In genomic region chr10:11205026-11205772, GRCh38 we compare ENCODE assay signal across 10 cellular contexts.
DNase-seq lines count a peak whose midpoint lies in the region; ATAC-seq and TF ChIP-seq lines count a peak whose summit lies in the region.
"Had no signal": no experiment of that assay in that cellular context is flagged by ENCODE, and none has a peak within 500 bp of the region (broad histone marks: within the 10 kb centered on the region; RNA-seq: fewer than 3 reads in every experiment).

No MANE protein-coding gene starts in this region.

- H3K36me3 Mint-ChIP-seq in activated naive CD4-positive, alpha-beta T cell treated with anti-CD3 and anti-CD28 coated beads for 36 hours (ENCODE audit: low read depth) = peaks cover 68% of the 10 kb centered on the region
- peaks cover 82 to 92% of the 10 kb centered on the region in 2 donors for H3K36me3 Mint-ChIP-seq in stimulated activated naive B cell treated with anti-CD40 and anti-IgM and Interleukin-4, amounts not matched to agents 10 μg/mL and 1 μg/mL and 100 μg/mL, for 72 hours

- no peaks in the 10 kb centered on the region for H3K27me3 ChIP-seq in aorta (ENCODE audit: control insufficient read depth in 1 of 2, insufficient read depth in 2 of 2, low read length in 1 of 2)

- no peak overlapping the region for H3K4me3 Mint-ChIP-seq in activated naive CD4-positive, alpha-beta T cell treated with anti-CD3 and anti-CD28 coated beads for 36 hours
- H3K4me3 Mint-ChIP-seq in stimulated activated naive B cell treated with anti-CD40 and anti-IgM and Interleukin-4, amounts not matched to agents 10 μg/mL and 1 μg/mL and 100 μg/mL, for 72 hours = peak overlapping the region in 1 of 2 donors; percentile 41

- peaks cover 11% of the 10 kb centered on the region for H3K9me3 Mint-ChIP-seq in activated naive CD4-positive, alpha-beta T cell treated with anti-CD3 and anti-CD28 coated beads for 36 hours
- H3K9me3 Mint-ChIP-seq in stimulated activated naive B cell treated with anti-CD40 and anti-IgM and Interleukin-4, amounts not matched to agents 10 μg/mL and 1 μg/mL and 100 μg/mL, for 72 hours = peaks cover 0 to 4% of the 10 kb centered on the region in 2 donors

- WGBS in aorta, 2 donors = 93 to 95% methylated on average over 13 of the region's 13 CpGs
- 92% methylated on average over 13 of the region's 13 CpGs for WGBS in lower leg skin, 2 donors

- H3K4me1 Mint-ChIP-seq in activated naive CD4-positive, alpha-beta T cell treated with anti-CD3 and anti-CD28 coated beads for 36 hours (ENCODE audit: low read depth) = peaks cover 98% of the 10 kb centered on the region
- H3K4me1 Mint-ChIP-seq in stimulated activated naive B cell treated with anti-CD40 and anti-IgM and Interleukin-4, amounts not matched to agents 10 μg/mL and 1 μg/mL and 100 μg/mL, for 72 hours = peaks cover 76 to 97% of the 10 kb centered on the region in 2 donors

- peak; percentile 74 for DNase-seq in activated naive CD4-positive, alpha-beta T cell treated with anti-CD3 and anti-CD28 coated beads for 36 hours
- DNase-seq in activated naive CD4-positive, alpha-beta T cell (lab: John Stamatoyannopoulos, UW) = no peak
- DNase-seq in RKO (ENCODE audit: low spot score) = peak; percentile 30
- DNase-seq in stimulated activated naive B cell treated with anti-CD40 and anti-IgM and Interleukin-4, amounts not matched to agents 10 μg/mL and 1 μg/mL and 100 μg/mL, for 72 hours = no peak
- DNase-seq in aorta = no peak
- no peak for DNase-seq in lower leg skin (ENCODE audit: low spot score in 2 of 2)
- no peak for DNase-seq in NCI-H146 (lab: John Stamatoyannopoulos, UW)
- DNase-seq: dorsolateral prefrontal cortex, glutamatergic neuron had no signal

- no peak for TF ChIP-seq CTCF in lower leg skin (IDR thresholded peaks at IDR 0.05)

- H3K36me3 ChIP-seq in aorta (ENCODE audit: control insufficient read depth in 1 of 2, insufficient read depth in 2 of 2, low read length in 1 of 2) = no peaks in the 10 kb centered on the region

- TF ChIP-seq POLR2A in lower leg skin (IDR thresholded peaks at IDR 0.05) = no peak

- H3K4me3 ChIP-seq in aorta (ENCODE audit: low read length in 2 of 2) = no peak overlapping the region
- no peak overlapping the region for H3K4me3 ChIP-seq in lower leg skin (ENCODE audit: low read depth, poor library complexity, severe bottlenecking)

- H3K9me3 ChIP-seq in aorta (ENCODE audit: control insufficient read depth, low read length) = no peaks in the 10 kb centered on the region

- H3K27me3 Mint-ChIP-seq in activated naive CD4-positive, alpha-beta T cell treated with anti-CD3 and anti-CD28 coated beads for 36 hours (ENCODE audit: low read depth) = no peaks in the 10 kb centered on the region
- no peaks in the 10 kb centered on the region for H3K27me3 Mint-ChIP-seq in stimulated activated naive B cell treated with anti-CD40 and anti-IgM and Interleukin-4, amounts not matched to agents 10 μg/mL and 1 μg/mL and 100 μg/mL, for 72 hours

- intact Hi-C loops in activated naive CD4-positive, alpha-beta T cell treated with anti-CD3 and anti-CD28 coated beads for 36 hours (cut with micrococcal nuclease) = no loop called here
- intact Hi-C loops in aorta (cut with DNase I) (no loop called here), lower leg skin (cut with DNase I; ENCODE audit: low total_unique reads) (no loop called here)

- ATAC-seq in esophagus mucosa (peak; percentile 76), aorta (ENCODE audit: low FRiP score) (no peak)
- ATAC-seq in stimulated activated naive B cell treated with anti-CD40 and anti-IgM and Interleukin-4, amounts not matched to agents 10 μg/mL and 1 μg/mL and 100 μg/mL, for 72 hours (replicated peaks) = peak in 1 of 2 donors; percentile 59

- no peaks in the 10 kb centered on the region for H3K4me1 ChIP-seq in aorta (ENCODE audit: control insufficient read depth in 1 of 2, insufficient read depth in 2 of 2, low read length in 2 of 2)

- H3K27ac Mint-ChIP-seq in activated naive CD4-positive, alpha-beta T cell treated with anti-CD3 and anti-CD28 coated beads for 36 hours = peak overlapping the region; percentile 85
- H3K27ac Mint-ChIP-seq in stimulated activated naive B cell treated with anti-CD40 and anti-IgM and Interleukin-4, amounts not matched to agents 10 μg/mL and 1 μg/mL and 100 μg/mL, for 72 hours = peak overlapping the region; percentile 94

- CTCF ChIA-PET in activated naive CD4-positive, alpha-beta T cell treated with anti-CD3 and anti-CD28 coated beads for 36 hours (lab: Charles Lee) = interaction anchor here (0.7 to 1.1 kb wide), 2 partner anchors 10 to 16 kb away, joined by 3 read pairs; no protein-coding TSS in a partner anchor

- H3K27ac ChIP-seq in aorta (ENCODE audit: low read depth in 1 of 2, low read length in 2 of 2) = no peak overlapping the region

Comparison
In these comparisons a context has a peak if more than half of its experiments do, and no peak if none do; other contexts are left out.
1. DNase-seq: peak in activated naive CD4-positive, alpha-beta T cell treated with anti-CD3 and anti-CD28 coated beads for 36 hours (single experiment) and RKO (single experiment); none in activated naive CD4-positive, alpha-beta T cell (0 of 4), stimulated activated naive B cell treated with anti-CD40 and anti-IgM and Interleukin-4, amounts not matched to agents 10 μg/mL and 1 μg/mL and 100 μg/mL, for 72 hours (single experiment), aorta (0 of 2), lower leg skin (0 of 2) and NCI-H146 (single experiment).